In genomic region chr11:111772535-111772934, GRCh38 we compare ENCODE assay signal across 30 cellular contexts.
"Had no signal": no experiment of that assay in that cellular context is flagged by ENCODE, and none has a peak within 500 bp of the region (broad histone marks: within the 10 kb centered on the region; RNA-seq: fewer than 3 reads in every experiment).

No MANE protein-coding gene starts in this region.

- ATAC-seq: activated CD8-positive, alpha-beta T cell treated with anti-CD3 and anti-CD28 coated beads for 36 hours; activated naive CD8-positive, alpha-beta T cell treated with anti-CD3 and anti-CD28 coated beads, Interleukin-2, amount 50 U/mL, for 24 hours; activated T-cell treated with anti-CD3 and anti-CD28 coated beads, Interleukin-2, amount 50 U/mL, for 4 hours; activated T-cell treated with anti-CD3 and anti-CD28 coated beads, Interleukin-2, amount 50 U/mL, for 72 hours; activated T-helper 17 cell treated with anti-CD3 and anti-CD28 coated beads, Interleukin-2, amount 50 U/mL, for 72 hours had no signal

- H3K4me1 ChIP-seq: breast epithelium had no signal

- H3K36me3 ChIP-seq: ascending aorta, brain microvascular endothelial cell, breast epithelium had no signal

- H3K9me3 ChIP-seq: ascending aorta, breast epithelium had no signal

- FAIRE-seq: TTC549 had no signal

- H3K4me3 ChIP-seq: ascending aorta, breast epithelium had no signal

- H3K27me3 ChIP-seq: ascending aorta, brain microvascular endothelial cell, breast epithelium had no signal

- H3K27ac ChIP-seq: ascending aorta, brain microvascular endothelial cell, breast epithelium, VCaP had no signal

- DNase-seq: activated B cell treated with CpG ODN at 0.5 μM for 24 hours; activated CD4-positive, alpha-beta memory T cell treated with anti-CD3 and anti-CD28 coated beads for 36 hours; activated CD4-positive, alpha-beta T cell treated with anti-CD3 and anti-CD28 coated beads for 4 hours; activated CD4-positive, alpha-beta T cell treated with anti-CD3 and anti-CD28 coated beads, Interleukin-2, amount 10 ng/mL, durations not matched to agents 24 days and 14 days; activated CD4-positive, alpha-beta T cell treated with anti-CD3 and anti-CD28 coated beads, Interleukin-2, amount 50 U/mL, for 1 hour; activated CD4-positive, alpha-beta T cell treated with anti-CD3 and anti-CD28 coated beads, Interleukin-2, amount 50 U/mL, for 4 hours; activated CD4-positive, CD25-positive, alpha-beta regulatory T cell treated with anti-CD3 and anti-CD28 coated beads, Interleukin-2, amount 50 U/mL, for 72 hours; activated CD8-positive, alpha-beta memory T cell treated with anti-CD3 and anti-CD28 coated beads, Interleukin-2, amount 50 U/mL, for 4 hours; activated CD8-positive, alpha-beta T cell treated with anti-CD3 and anti-CD28 coated beads for 36 hours; activated gamma-delta T cell; activated naive CD4-positive, alpha-beta T cell treated with anti-CD3 and anti-CD28 coated beads, Interleukin-2, amount 10 ng/mL, durations not matched to agents 7 days and 5 days; activated naive CD4-positive, alpha-beta T cell treated with Interleukin-2 at 50 U/mL for 16 hours; activated naive CD8-positive, alpha-beta T cell treated with anti-CD3 and anti-CD28 coated beads, Interleukin-2, amount 10 ng/mL, durations not matched to agents 7 days and 5 days; activated naive CD8-positive, alpha-beta T cell treated with anti-CD3 and anti-CD28 coated beads, Interleukin-2, amount 50 U/mL, for 24 hours; activated T-cell treated with anti-CD3 and anti-CD28 coated beads for 4 hours; activated T-cell treated with anti-CD3 and anti-CD28 coated beads, Interleukin-2, amount 50 U/mL, for 1 hour; activated T-cell treated with anti-CD3 and anti-CD28 coated beads, Interleukin-2, amount 50 U/mL, for 4 hours; activated T-cell treated with anti-CD3 and anti-CD28 coated beads, Interleukin-2, amount 50 U/mL, for 72 hours; amygdala; anterior cingulate cortex; brain microvascular endothelial cell; central memory CD4-positive, alpha-beta T cell; T-helper 1 cell; T-helper 2 cell; T-helper 9 cell had no signal
